In genomic region chr10:17307149-17307548, GRCh38 we compare ENCODE assay signal across 40 cellular contexts.
"Had no signal": no experiment of that assay in that cellular context is flagged by ENCODE, and none has a peak within 500 bp of the region (broad histone marks: within the 10 kb centered on the region; RNA-seq: fewer than 3 reads in every experiment).

No MANE protein-coding gene starts in this region.

- H3K4me1 ChIP-seq: adrenal gland, ascending aorta, body of pancreas, breast epithelium had no signal

- H3K4me3 ChIP-seq: adrenal gland, ascending aorta, body of pancreas, breast epithelium, cardiac muscle cell had no signal

- H3K4me3 Mint-ChIP-seq: activated naive CD4-positive, alpha-beta T cell treated with anti-CD3 and anti-CD28 coated beads for 36 hours; activated naive CD4-positive, alpha-beta T cell treated with anti-CD3 and anti-CD28 coated beads, Interleukin-2, amount 10 ng/mL, durations not matched to agents 7 days and 5 days; activated naive CD4-positive, alpha-beta T cell treated with anti-CD3 and anti-CD28 coated beads, Interleukin-2, amount 50 U/mL, for 24 hours; activated naive CD8-positive, alpha-beta T cell; activated naive CD8-positive, alpha-beta T cell treated with anti-CD3 and anti-CD28 coated beads for 36 hours; activated naive CD8-positive, alpha-beta T cell treated with anti-CD3 and anti-CD28 coated beads, Interleukin-2, amount 10 ng/mL, durations not matched to agents 7 days and 5 days; activated naive CD8-positive, alpha-beta T cell treated with anti-CD3 and anti-CD28 coated beads, Interleukin-2, amount 50 U/mL, for 24 hours; activated T-cell treated with anti-CD3 and anti-CD28 coated beads, Interleukin-2, amount 50 U/mL, for 24 hours; activated T-cell treated with anti-CD3 and anti-CD28 coated beads, Interleukin-2, amount 50 U/mL, for 4 hours; activated T-cell treated with anti-CD3 and anti-CD28 coated beads, Interleukin-2, amount 50 U/mL, for 72 hours; activated T-helper 1 cell treated with anti-CD3 and anti-CD28 coated beads, Interleukin-12 subunit alpha, Interleukin-12 subunit beta, Interleukin-2, Interleukin-4 antibody, amounts not matched to agents 30 ng/mL and 10 ng/mL and 1 ng/mL, durations not matched to agents 14 hours and 24 hours and 36 hours; activated T-helper 17 cell treated with anti-CD3 and anti-CD28 coated beads, Interleukin-2, amount 50 U/mL, for 72 hours; brain; central memory CD8-positive, alpha-beta T cell had no signal

- H3K36me3 ChIP-seq: adrenal gland, ascending aorta, brain microvascular endothelial cell, breast epithelium, cardiac muscle cell had no signal

- H3K27ac Mint-ChIP-seq: activated naive CD4-positive, alpha-beta T cell treated with anti-CD3 and anti-CD28 coated beads for 36 hours; activated naive CD4-positive, alpha-beta T cell treated with anti-CD3 and anti-CD28 coated beads, Interleukin-2, amount 10 ng/mL, durations not matched to agents 7 days and 5 days; activated naive CD4-positive, alpha-beta T cell treated with anti-CD3 and anti-CD28 coated beads, Interleukin-2, amount 50 U/mL, for 24 hours; activated naive CD4-positive, alpha-beta T cell treated with anti-CD3 and anti-CD28 coated beads, Interleukin-2, amount 50 U/mL, for 72 hours; activated naive CD8-positive, alpha-beta T cell; activated naive CD8-positive, alpha-beta T cell treated with anti-CD3 and anti-CD28 coated beads for 36 hours; activated naive CD8-positive, alpha-beta T cell treated with anti-CD3 and anti-CD28 coated beads, Interleukin-2, amount 10 ng/mL, durations not matched to agents 7 days and 5 days; activated naive CD8-positive, alpha-beta T cell treated with anti-CD3 and anti-CD28 coated beads, Interleukin-2, amount 50 U/mL, for 24 hours; activated T-cell treated with anti-CD3 and anti-CD28 coated beads, Interleukin-2, amount 50 U/mL, for 24 hours; activated T-cell treated with anti-CD3 and anti-CD28 coated beads, Interleukin-2, amount 50 U/mL, for 72 hours; activated T-helper 1 cell treated with anti-CD3 and anti-CD28 coated beads, Interleukin-12 subunit alpha, Interleukin-12 subunit beta, Interleukin-2, Interleukin-4 antibody, amounts not matched to agents 30 ng/mL and 10 ng/mL and 1 ng/mL, durations not matched to agents 14 hours and 24 hours and 36 hours; activated T-helper 17 cell treated with anti-CD3 and anti-CD28 coated beads, Interleukin-2, amount 50 U/mL, for 72 hours; activated T-helper 2 cell treated with anti-CD3 and anti-CD28 coated beads, Interferon-gamma antibody, Interleukin-2, Interleukin-4, amounts not matched to agents 10 μg/mL and 5 μg/mL and 100 μg/mL, durations not matched to agents 14 hours and 24 hours and 36 hours; brain had no signal

- H3K9me3 Mint-ChIP-seq: activated naive CD4-positive, alpha-beta T cell treated with anti-CD3 and anti-CD28 coated beads, Interleukin-2, amount 10 ng/mL, durations not matched to agents 7 days and 5 days; activated naive CD4-positive, alpha-beta T cell treated with anti-CD3 and anti-CD28 coated beads, Interleukin-2, amount 50 U/mL, for 24 hours; activated naive CD4-positive, alpha-beta T cell treated with anti-CD3 and anti-CD28 coated beads, Interleukin-2, amount 50 U/mL, for 72 hours; activated naive CD8-positive, alpha-beta T cell treated with anti-CD3 and anti-CD28 coated beads for 36 hours; activated naive CD8-positive, alpha-beta T cell treated with anti-CD3 and anti-CD28 coated beads, Interleukin-2, amount 10 ng/mL, durations not matched to agents 7 days and 5 days; activated naive CD8-positive, alpha-beta T cell treated with anti-CD3 and anti-CD28 coated beads, Interleukin-2, amount 50 U/mL, for 24 hours; activated T-cell treated with anti-CD3 and anti-CD28 coated beads, Interleukin-2, amount 50 U/mL, for 24 hours; activated T-cell treated with anti-CD3 and anti-CD28 coated beads, Interleukin-2, amount 50 U/mL, for 4 hours; activated T-helper 1 cell treated with anti-CD3 and anti-CD28 coated beads, Interleukin-12 subunit alpha, Interleukin-12 subunit beta, Interleukin-2, Interleukin-4 antibody, amounts not matched to agents 30 ng/mL and 10 ng/mL and 1 ng/mL, durations not matched to agents 14 hours and 24 hours and 36 hours; activated T-helper 2 cell treated with anti-CD3 and anti-CD28 coated beads, Interferon-gamma antibody, Interleukin-2, Interleukin-4, amounts not matched to agents 10 μg/mL and 5 μg/mL and 100 μg/mL, durations not matched to agents 14 hours and 24 hours and 36 hours; brain; central memory CD8-positive, alpha-beta T cell had no signal

- ATAC-seq: activated naive CD4-positive, alpha-beta T cell treated with anti-CD3 and anti-CD28 coated beads, Interleukin-2, amount 50 U/mL, for 72 hours; activated naive CD8-positive, alpha-beta T cell treated with anti-CD3 and anti-CD28 coated beads, Interleukin-2, amount 50 U/mL, for 24 hours; activated T-cell treated with anti-CD3 and anti-CD28 coated beads, Interleukin-2, amount 50 U/mL, for 4 hours; activated T-cell treated with anti-CD3 and anti-CD28 coated beads, Interleukin-2, amount 50 U/mL, for 72 hours; activated T-helper 17 cell treated with anti-CD3 and anti-CD28 coated beads, Interleukin-2, amount 50 U/mL, for 72 hours; body of pancreas had no signal

- H3K4me1 Mint-ChIP-seq: activated naive CD4-positive, alpha-beta T cell treated with anti-CD3 and anti-CD28 coated beads, Interleukin-2, amount 10 ng/mL, durations not matched to agents 7 days and 5 days; activated naive CD4-positive, alpha-beta T cell treated with anti-CD3 and anti-CD28 coated beads, Interleukin-2, amount 50 U/mL, for 24 hours; activated naive CD8-positive, alpha-beta T cell treated with anti-CD3 and anti-CD28 coated beads for 36 hours; activated naive CD8-positive, alpha-beta T cell treated with anti-CD3 and anti-CD28 coated beads, Interleukin-2, amount 10 ng/mL, durations not matched to agents 7 days and 5 days; activated naive CD8-positive, alpha-beta T cell treated with anti-CD3 and anti-CD28 coated beads, Interleukin-2, amount 50 U/mL, for 24 hours; activated T-helper 17 cell treated with anti-CD3 and anti-CD28 coated beads, Interleukin-2, amount 50 U/mL, for 72 hours; brain; central memory CD8-positive, alpha-beta T cell had no signal

- H3K27me3 ChIP-seq: ascending aorta, body of pancreas, brain microvascular endothelial cell, breast epithelium, cardiac muscle cell had no signal

- H3K27ac ChIP-seq: adrenal gland, ascending aorta, body of pancreas, brain microvascular endothelial cell, breast epithelium, cardiac muscle cell had no signal

- DNase-seq: activated effector memory CD4-positive, alpha-beta T cell treated with anti-CD3 and anti-CD28 coated beads, Interleukin-2, amount 50 U/mL, for 16 hours; activated effector memory CD4-positive, alpha-beta T cell treated with Interleukin-2 at 50 U/mL for 16 hours; activated gamma-delta T cell; activated gamma-delta T cell treated with Interleukin-2 at 50 U/mL for 16 hours; activated naive CD4-positive, alpha-beta T cell; activated naive CD4-positive, alpha-beta T cell treated with anti-CD3 and anti-CD28 coated beads for 36 hours; activated naive CD4-positive, alpha-beta T cell treated with anti-CD3 and anti-CD28 coated beads, Interleukin-2, amount 10 ng/mL, durations not matched to agents 7 days and 5 days; activated naive CD4-positive, alpha-beta T cell treated with anti-CD3 and anti-CD28 coated beads, Interleukin-2, amount 50 U/mL, for 16 hours; activated naive CD4-positive, alpha-beta T cell treated with Interleukin-2 at 50 U/mL for 16 hours; activated naive CD8-positive, alpha-beta T cell treated with anti-CD3 and anti-CD28 coated beads for 36 hours; activated naive CD8-positive, alpha-beta T cell treated with anti-CD3 and anti-CD28 coated beads, Interleukin-2, amount 10 ng/mL, durations not matched to agents 7 days and 5 days; activated naive CD8-positive, alpha-beta T cell treated with anti-CD3 and anti-CD28 coated beads, Interleukin-2, amount 50 U/mL, for 24 hours; activated T-cell treated with anti-CD3 and anti-CD28 coated beads, Interleukin-2, amount 50 U/mL, for 24 hours; activated T-cell treated with anti-CD3 and anti-CD28 coated beads, Interleukin-2, amount 50 U/mL, for 4 hours; activated T-cell treated with anti-CD3 and anti-CD28 coated beads, Interleukin-2, amount 50 U/mL, for 48 hours; activated T-cell treated with anti-CD3 and anti-CD28 coated beads, Interleukin-2, amount 50 U/mL, for 72 hours; adrenal gland; amniotic stem cell; amygdala; anterior cingulate cortex; aorta; body of pancreas; brain microvascular endothelial cell; caudate nucleus; central memory CD4-positive, alpha-beta T cell; cerebellar nuclear complex had no signal

- H3K9me3 ChIP-seq: adrenal gland, ascending aorta, body of pancreas, breast epithelium had no signal

- FAIRE-seq: astrocyte, bronchial epithelial cell, colon had no signal

- H3K36me3 Mint-ChIP-seq: activated naive CD4-positive, alpha-beta T cell treated with anti-CD3 and anti-CD28 coated beads, Interleukin-2, amount 10 ng/mL, durations not matched to agents 7 days and 5 days; activated naive CD4-positive, alpha-beta T cell treated with anti-CD3 and anti-CD28 coated beads, Interleukin-2, amount 50 U/mL, for 24 hours; activated naive CD8-positive, alpha-beta T cell; activated naive CD8-positive, alpha-beta T cell treated with anti-CD3 and anti-CD28 coated beads for 36 hours; activated naive CD8-positive, alpha-beta T cell treated with anti-CD3 and anti-CD28 coated beads, Interleukin-2, amount 10 ng/mL, durations not matched to agents 7 days and 5 days; brain had no signal
